12 cellular contexts compared by ENCODE assay signal in the genomic region with DNA sequence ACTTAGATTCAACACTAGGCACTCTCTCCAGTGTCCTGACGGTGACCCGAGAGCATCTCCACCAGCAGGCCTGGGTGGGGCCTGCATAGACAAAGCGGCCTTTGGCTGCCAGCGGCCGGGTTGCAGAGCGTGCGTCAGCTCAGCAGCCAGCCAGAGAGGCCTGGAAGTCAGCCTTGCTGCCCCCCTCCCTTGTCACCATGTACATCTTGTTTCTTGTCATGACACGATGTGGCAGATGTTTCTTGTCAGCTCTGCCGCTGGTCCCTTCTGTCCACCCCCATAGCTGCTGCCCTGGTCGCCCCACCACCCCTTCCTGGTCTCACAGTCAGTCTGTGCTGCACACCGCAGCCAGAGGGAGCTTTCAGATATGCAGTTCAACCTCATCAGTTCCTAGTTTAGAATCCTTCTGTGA. TPM values are rescaled to one million over a fixed set of nuclear protein-coding genes. Genes with fewer than 3 reads are reported as not detected.
DNase-seq lines count a peak whose midpoint lies in the region; ATAC-seq and TF ChIP-seq lines count a peak whose summit lies in the region.
"Had no signal": no experiment of that assay in that cellular context is flagged by ENCODE, and none has a peak within 500 bp of the region (broad histone marks: within the 10 kb centered on the region; RNA-seq: fewer than 3 reads in every experiment).

No MANE protein-coding gene starts in this region.

- intact Hi-C loops in heart left ventricle (cut with DNase I): loop anchor here in 1 of 10 donors (5.0 kb wide), 1 partner anchor 47 kb away; no protein-coding TSS in a partner anchor

- H4K20me1 ChIP-seq in osteoblast (ENCODE audit: insufficient read depth, low read length): no peaks in the 10 kb centered on the region
- H4K20me1 ChIP-seq: BLaER1 had no signal

- no peaks in the 10 kb centered on the region for H3K27me3 ChIP-seq in heart left ventricle
- H3K27me3 ChIP-seq in osteoblast (ENCODE audit: insufficient read depth, low read length): no peaks in the 10 kb centered on the region
- H3K27me3 ChIP-seq: BLaER1 had no signal

- peaks cover 4 to 29% (median 18%) of the 10 kb centered on the region in 12 donors for H3K4me1 ChIP-seq in heart left ventricle
- no peaks in the 10 kb centered on the region for H3K4me1 ChIP-seq in osteoblast (ENCODE audit: insufficient read depth, low read length)
- H3K4me1 ChIP-seq: BLaER1 had no signal

- WGBS in heart left ventricle, 4 donors: 18 to 46% (median 39%) methylated on average over 4 to 11 of the region's 11 CpGs

- ATAC-seq in heart left ventricle (peak; percentile 87 to 95 (median 92)), GM21526 (IDR thresholded peaks at IDR 0.05; ENCODE audit: low FRiP score, unreplicated experiment) (no peak)

- TF ChIP-seq POLR2A in heart left ventricle (IDR thresholded peaks at IDR 0.05): no peak

- H3K27ac ChIP-seq in heart left ventricle: peak overlapping the region; percentile 17 to 95 (median 78)
- no peak overlapping the region for H3K27ac ChIP-seq in osteoblast (ENCODE audit: low read depth, low read length)
- H3K27ac ChIP-seq: BLaER1 had no signal

- DNase-seq in AG09319 (ENCODE audit: extremely low read depth, low read depth) (no peak), anterior cingulate cortex (lab: John Stamatoyannopoulos, UW) (peak in 39 of 58 donors; percentile 7 to 74 (median 34)), heart left ventricle (peak; percentile 71 to 91 (median 87)), osteoblast (ENCODE audit: insufficient read length, low spot score, missing footprints) (peak; percentile 19), MV-4-11 (lab: John Stamatoyannopoulos, UW) (no peak), HCEC 1CT (no peak)
- DNase-seq in activated CD4-positive, CD25-positive, alpha-beta regulatory T cell (lab: John Stamatoyannopoulos, UW): no peak
- DNase-seq: activated naive CD4-positive, alpha-beta T cell; NCI-H2171 treated with DMSO at 0.1 percent for 48 hours; T-helper 2 cell had no signal

- H2AFZ ChIP-seq in osteoblast (ENCODE audit: low read length): no peak overlapping the region

- H3K4me3 ChIP-seq in heart left ventricle (no peak overlapping the region), osteoblast (ENCODE audit: insufficient read depth, low read length) (no peak overlapping the region)
- H3K4me3 ChIP-seq: BLaER1 had no signal

- H3K4me2 ChIP-seq in osteoblast (ENCODE audit: insufficient read depth, low read length): no peak overlapping the region
- H3K4me2 ChIP-seq: BLaER1 had no signal

- H3K9me3 ChIP-seq in heart left ventricle (peaks cover 0 to 9% (median 0%) of the 10 kb centered on the region in 12 donors), osteoblast (ENCODE audit: low read depth, low read length) (peaks cover 7% of the 10 kb centered on the region)

- peak; percentile 40 for TF ChIP-seq CTCF in AG09319 (IDR thresholded peaks at IDR 0.05; ENCODE audit: low read depth, low read length)
- TF ChIP-seq CTCF in heart left ventricle (IDR thresholded peaks at IDR 0.05): peak in 11 of 12 donors; percentile 36 to 77 (median 51)
- TF ChIP-seq CTCF in osteoblast (IDR thresholded peaks at IDR 0.05; ENCODE audit: extremely low read depth, low read depth, low read length): no peak

- H3K36me3 ChIP-seq in heart left ventricle: no peaks in the 10 kb centered on the region
- H3K36me3 ChIP-seq in osteoblast (ENCODE audit: insufficient read depth, low read length): no peaks in the 10 kb centered on the region
- H3K36me3 ChIP-seq: BLaER1 had no signal

- no peaks in the 10 kb centered on the region for H3K79me2 ChIP-seq in osteoblast (ENCODE audit: insufficient read depth, low read length)

RNA-seq across cellular contexts. Expression of a gene that starts 33.1 kb away (rescaled TPM):
- total RNA-seq in heart left ventricle: 100 to 1,000 TPM in 1 of 9 donors, 10 to 100 TPM in 8; 48.3 to 187 (median 75.0) TPM
- polyA plus RNA-seq in heart left ventricle: 10 to 100 TPM; 50.1 to 60.4 TPM
- 12.7 and 14.5 TPM in 2 replicates for total RNA-seq in osteoblast

RNA-seq across cellular contexts. Expression of a gene that starts 59.2 kb away (rescaled TPM):
- total RNA-seq in heart left ventricle (10 to 100 TPM; 15.2 to 43.7 (median 21.8) TPM), osteoblast (under 0.01 TPM in 1 of 2 replicates, not detected in the other)
- polyA plus RNA-seq in heart left ventricle: 10 to 100 TPM in 1 of 2 donors, 1 to 10 TPM in 1; 9.0 to 21.3 TPM

Comparison
In these comparisons a context has a peak if more than half of its experiments do, and no peak if none do; other contexts are left out.
1. DNase-seq: peak in anterior cingulate cortex (39 of 58), heart left ventricle (5 of 5) and osteoblast (single experiment); none in AG09319 (single experiment), MV-4-11 (single experiment), HCEC 1CT (single experiment) and activated CD4-positive, CD25-positive, alpha-beta regulatory T cell (0 of 4).
2. RNA of a gene that starts 59.2 kb away (total RNA-seq): 15.2 to 43.7 TPM in heart left ventricle; under 0.01 TPM in osteoblast; every median in the first group is over 10 times any median in the second.